Comparison of ENCODE assay signal across 14 cellular contexts in genomic region chr1:98659879-98660278, GRCh38. TPM values are rescaled to one million over a fixed set of nuclear protein-coding genes. Genes with fewer than 3 reads are reported as not detected.
DNase-seq lines count a peak whose midpoint lies in the region; ATAC-seq and TF ChIP-seq lines count a peak whose summit lies in the region.
"Had no signal": no experiment of that assay in that cellular context is flagged by ENCODE, and none has a peak within 500 bp of the region (broad histone marks: within the 10 kb centered on the region; RNA-seq: fewer than 3 reads in every experiment).

No MANE protein-coding gene starts in this region.

- intact Hi-C loops in PC-3 (cut with micrococcal nuclease): loop anchor here (5.0 kb wide), 2 partner anchors 42 to 163 kb away; no protein-coding TSS in a partner anchor

- H3K79me2 ChIP-seq in PC-3 (ENCODE audit: low read length): peaks cover 26% of the 10 kb centered on the region

- H3K4me3 ChIP-seq in PC-3 (ENCODE audit: low read length): no peak overlapping the region
- H3K4me3 ChIP-seq: GM23338 had no signal

- no peak overlapping the region for H3K27ac ChIP-seq in PC-3 (ENCODE audit: low read length)

- peaks cover 4% of the 10 kb centered on the region for H3K27me3 Mint-ChIP-seq in neural crest cell (ENCODE audit: low read depth)

- CTCF ChIA-PET in PC-3 (lab: Charles Lee): no interaction called here

- TF ChIP-seq CTCF in PC-3 (conservative IDR thresholded peaks at IDR 0.05; ENCODE audit: low read depth, low read length) (no peak), neural crest cell (conservative IDR thresholded peaks at IDR 0.05) (no peak)

- H3K9me3 ChIP-seq in PC-3 (ENCODE audit: low read length): no peaks in the 10 kb centered on the region

- H3K9me2 ChIP-seq in PC-3 (replicated peaks; ENCODE audit: low read length): no peaks in the 10 kb centered on the region

- no peaks in the 10 kb centered on the region for H3K36me3 ChIP-seq in PC-3 (ENCODE audit: low read depth, low read length)

- H3K4me2 ChIP-seq in PC-3 (ENCODE audit: low read length): 0 out of 2 replicates have a peak overlapping the region, but pooled peaks have one; percentile 84
- H3K4me2 ChIP-seq: GM23338 had no signal

- H3K4me3 Mint-ChIP-seq in neural crest cell: peak overlapping the region; percentile 85

- POLR2A ChIA-PET in PC-3 (lab: Charles Lee; ENCODE audit: unreplicated experiment): no interaction called here

- no peak overlapping the region for H3K9ac ChIP-seq in PC-3 (ENCODE audit: low read length)

- DNase-seq in DMS53 (lab: John Stamatoyannopoulos, UW) (peak; percentile 62), NCI-H2029 (lab: John Stamatoyannopoulos, UW) (peak; percentile 53), PC-3 (no peak), neural crest cell (ENCODE audit: low read depth, low spot score) (no peak), amygdala (lab: John Stamatoyannopoulos, UW) (no peak), A172 (ENCODE audit: low spot score) (no peak)
- DNase-seq: CD8-positive, alpha-beta memory T cell; DMS79; H7 had no signal

- no peaks in the 10 kb centered on the region for H4K20me1 ChIP-seq in PC-3 (ENCODE audit: low read length)

- no peaks in the 10 kb centered on the region for H3K36me3 Mint-ChIP-seq in neural crest cell (ENCODE audit: low read depth)
- H3K36me3 Mint-ChIP-seq: CD8-positive, alpha-beta memory T cell; IgD-negative memory B cell had no signal

- H3K27ac Mint-ChIP-seq in neural crest cell (ENCODE audit: unreplicated experiment): no peak overlapping the region
- H3K27ac Mint-ChIP-seq: CD14-positive monocyte, GM23338, IgD-negative memory B cell had no signal

- peaks cover 27% of the 10 kb centered on the region for H3K4me1 Mint-ChIP-seq in neural crest cell

- no TSS peak for BruUV-seq in PC-3 (replicated peaks; lab: Mats Ljungman, UMichigan)

- no peak overlapping the region for H2AFZ ChIP-seq in PC-3 (ENCODE audit: low read length)
- H2AFZ ChIP-seq: GM23338 had no signal

- peaks cover 10% of the 10 kb centered on the region for H3K4me1 ChIP-seq in PC-3 (ENCODE audit: insufficient read depth, low read length)

- peaks cover 3% of the 10 kb centered on the region for H3K9me3 Mint-ChIP-seq in neural crest cell
- H3K9me3 Mint-ChIP-seq: IgD-negative memory B cell had no signal

- H3K27me3 ChIP-seq in PC-3 (ENCODE audit: low read length): no peaks in the 10 kb centered on the region

- ATAC-seq in PC-3 (no peak), HG03135 (IDR thresholded peaks at IDR 0.05; ENCODE audit: unreplicated experiment) (no peak), GM19467 (IDR thresholded peaks at IDR 0.05; ENCODE audit: unreplicated experiment) (no peak)
- ATAC-seq: GM23338 had no signal

- no peaks in the 10 kb centered on the region for H3F3A ChIP-seq in PC-3 (ENCODE audit: low read length, unreplicated experiment)

RNA-seq across cellular contexts. Expression of gene SNX7, which starts 1.6 kb away (rescaled TPM):
- 36.5 and 43.3 TPM in 2 replicates for total RNA-seq in PC-3 (2014; rRNA removed)
- 17.5 TPM in 2 replicates for total RNA-seq in neural crest cell
- total RNA-seq in A172 (2014; rRNA removed; shearing (Covaris generic)): 65.5 and 72.5 TPM in 2 replicates

Comparison
In these comparisons a context has a peak if more than half of its experiments do, and no peak if none do; other contexts are left out.
1. DNase-seq: peak in DMS53 (single experiment) and NCI-H2029 (single experiment); none in PC-3 (single experiment), neural crest cell (single experiment), amygdala (0 of 56) and A172 (single experiment).